Comparison of ENCODE assay signal across 12 cellular contexts in genomic region chr3:59426851-59427565, GRCh38.
DNase-seq lines count a peak whose midpoint lies in the region; ATAC-seq and TF ChIP-seq lines count a peak whose summit lies in the region.
"Had no signal": no experiment of that assay in that cellular context is flagged by ENCODE, and none has a peak within 500 bp of the region (broad histone marks: within the 10 kb centered on the region; RNA-seq: fewer than 3 reads in every experiment).

No MANE protein-coding gene starts in this region.

- CTCF ChIA-PET in activated naive CD4-positive, alpha-beta T cell treated with anti-CD3 and anti-CD28 coated beads for 36 hours (lab: Charles Lee), result interaction anchor here (0.6 to 1.2 kb wide), 2 partner anchors 16 to 215 kb away, joined by 3 to 4 read pairs; no protein-coding TSS in a partner anchor

- no peak overlapping the region for H3K4me3 Mint-ChIP-seq in activated naive CD4-positive, alpha-beta T cell treated with anti-CD3 and anti-CD28 coated beads for 36 hours
- H3K4me3 Mint-ChIP-seq: GM23338 had no signal

- H3K27me3 Mint-ChIP-seq in activated naive CD4-positive, alpha-beta T cell treated with anti-CD3 and anti-CD28 coated beads for 36 hours (ENCODE audit: low read depth), result peaks cover 4% of the 10 kb centered on the region

- H3K9me3 Mint-ChIP-seq in activated naive CD4-positive, alpha-beta T cell treated with anti-CD3 and anti-CD28 coated beads for 36 hours, result no peaks in the 10 kb centered on the region
- H3K9me3 Mint-ChIP-seq: GM23338 had no signal

- no peaks in the 10 kb centered on the region for H3K36me3 ChIP-seq in SJSA1
- H3K36me3 ChIP-seq: sigmoid colon, SJCRH30 had no signal

- H3K27ac ChIP-seq in SJSA1, result peak overlapping the region; percentile 59
- H3K27ac ChIP-seq: sigmoid colon, SJCRH30 had no signal

- no peak overlapping the region for H3K4me3 ChIP-seq in SJSA1
- H3K4me3 ChIP-seq in epithelial cell of esophagus (ENCODE audit: low read length), result no peak overlapping the region
- H3K4me3 ChIP-seq: GM23338, sigmoid colon, SJCRH30 had no signal

- H3K9me3 ChIP-seq in SJSA1 (replicated peaks), result no peaks in the 10 kb centered on the region
- H3K9me3 ChIP-seq: sigmoid colon, SJCRH30 had no signal

- no peak for TF ChIP-seq CTCF in epithelial cell of esophagus (IDR thresholded peaks at IDR 0.05; ENCODE audit: insufficient read depth, low read depth, low read length, missing control alignments)

- H3K4me1 Mint-ChIP-seq in activated naive CD4-positive, alpha-beta T cell treated with anti-CD3 and anti-CD28 coated beads for 36 hours (ENCODE audit: low read depth), result peaks cover 63% of the 10 kb centered on the region
- H3K4me1 Mint-ChIP-seq: GM23338 had no signal

- ATAC-seq in GM21528 (IDR thresholded peaks at IDR 0.05; ENCODE audit: low FRiP score, unreplicated experiment), result no peak
- ATAC-seq: GM23338 had no signal

- peak overlapping the region; percentile 57 for H3K27ac Mint-ChIP-seq in activated naive CD4-positive, alpha-beta T cell treated with anti-CD3 and anti-CD28 coated beads for 36 hours
- H3K27ac Mint-ChIP-seq: GM23338 had no signal

- no peaks in the 10 kb centered on the region for H3K36me3 Mint-ChIP-seq in activated naive CD4-positive, alpha-beta T cell treated with anti-CD3 and anti-CD28 coated beads for 36 hours (ENCODE audit: low read depth)

- DNase-seq in activated naive CD4-positive, alpha-beta T cell treated with anti-CD3 and anti-CD28 coated beads for 36 hours, result peak; percentile 33
- no peak for DNase-seq in activated naive CD4-positive, alpha-beta T cell (lab: John Stamatoyannopoulos, UW)
- DNase-seq in SJSA1 (ENCODE audit: low read depth in 1 of 2, low spot score in 2 of 2), result peak in 1 of 2 experiments; percentile 73
- peak; percentile 93 for DNase-seq in epithelial cell of esophagus (ENCODE audit: low read depth)
- peak; percentile 71 for DNase-seq in stromal cell of bone marrow (ENCODE audit: low read depth)
- DNase-seq in cerebellar nuclear complex (lab: John Stamatoyannopoulos, UW), result no peak
- DNase-seq in HuH-7 (ENCODE audit: low spot score), result no peak
- DNase-seq: NCI-H187, sigmoid colon, SJCRH30 had no signal

- peaks cover 43% of the 10 kb centered on the region for H3K4me1 ChIP-seq in SJSA1 (replicated peaks)
- H3K4me1 ChIP-seq: SJCRH30 had no signal

- H3K27me3 ChIP-seq in SJSA1 (replicated peaks), result no peaks in the 10 kb centered on the region
- H3K27me3 ChIP-seq: sigmoid colon, SJCRH30 had no signal

- intact Hi-C loops in activated naive CD4-positive, alpha-beta T cell treated with anti-CD3 and anti-CD28 coated beads for 36 hours (cut with micrococcal nuclease), result loop anchor here (1.0 to 10.0 kb wide), 17 partner anchors 17 to 626 kb away; partner anchors contain the start of gene CFAP20DC

Comparison
In these comparisons a context has a peak if more than half of its experiments do, and no peak if none do; other contexts are left out.
1. DNase-seq: peak in activated naive CD4-positive, alpha-beta T cell treated with anti-CD3 and anti-CD28 coated beads for 36 hours (single experiment), epithelial cell of esophagus (single experiment) and stromal cell of bone marrow (single experiment); none in activated naive CD4-positive, alpha-beta T cell (0 of 4), cerebellar nuclear complex (0 of 2) and HuH-7 (single experiment).